In the genomic region with DNA sequence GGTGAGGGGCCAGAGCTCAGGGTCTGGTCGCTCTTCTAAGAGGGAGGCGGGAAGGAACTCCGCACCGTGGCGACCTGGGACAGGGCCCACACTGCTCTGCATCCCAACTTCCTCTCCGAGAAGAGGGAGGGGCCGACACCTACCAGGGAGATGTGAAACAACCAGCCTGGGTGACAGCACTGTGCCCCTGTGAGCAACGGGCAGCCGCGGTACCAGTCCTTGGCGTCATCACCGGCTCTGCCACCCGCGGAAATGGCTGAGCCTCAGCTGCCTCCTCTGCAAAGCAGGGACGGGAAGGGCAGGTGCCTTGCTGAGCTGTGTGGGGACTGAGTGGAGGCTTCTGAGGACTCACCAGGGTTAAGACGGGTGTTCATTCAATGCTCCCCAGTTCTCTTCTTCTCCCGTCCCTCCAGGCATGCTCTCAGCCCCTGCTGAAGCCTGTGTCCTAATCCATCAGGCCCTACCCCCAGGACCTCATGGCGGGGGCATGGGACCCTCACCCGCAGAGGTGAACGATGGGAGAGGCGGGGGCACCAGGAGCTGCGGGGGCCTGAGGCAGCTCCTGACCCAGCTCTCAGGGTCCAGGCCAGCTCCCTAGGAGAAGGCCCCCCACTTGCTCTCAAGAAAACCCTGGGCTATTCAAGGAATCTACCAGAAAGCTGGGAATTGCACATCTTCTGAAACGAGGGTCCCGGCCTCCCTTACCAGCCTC, we compare ENCODE assay signal across 8 cellular contexts. TPM values are rescaled to one million over a fixed set of nuclear protein-coding genes. Genes with fewer than 3 reads are reported as not detected.
DNase-seq lines count a peak whose midpoint lies in the region; ATAC-seq, FAIRE-seq and TF ChIP-seq lines count a peak whose summit lies in the region.

No MANE protein-coding gene starts in this region.

- no peak for FAIRE-seq in pancreas (lab: Jason Lieb, UNC)

- H3K27ac ChIP-seq in esophagus (ENCODE audit: low read depth in 2 of 2, low read length in 1 of 2) (peak overlapping the region; percentile 37 to 42), pancreas (peak overlapping the region; percentile 60 to 74 (median 69))

- DNase-seq in SIG-M5 treated with dmso at 0.1 percent for 504 hours (lab: John Stamatoyannopoulos, UW; ENCODE audit: unreplicated experiment) (peak; percentile 70), pancreas (peak in 4 of 6 donors; percentile 43 to 72 (median 62)), SK-N-DZ (ENCODE audit: low spot score) (no peak), NCI-H1092 treated with DMSO at 0.1 percent for 48 hours (lab: John Stamatoyannopoulos, UW) (no peak)

- no peaks in the 10 kb centered on the region for H3K9me3 ChIP-seq in esophagus (ENCODE audit: control insufficient read depth in 2 of 2, insufficient read depth in 1 of 2, low read depth in 1 of 2, low read length in 1 of 2)
- H3K9me3 ChIP-seq in pancreas: no peaks in the 10 kb centered on the region

- H3K4me1 ChIP-seq in esophagus (ENCODE audit: control insufficient read depth in 2 of 2, insufficient read depth in 2 of 2, low read length in 1 of 2): peaks cover 16 to 42% of the 10 kb centered on the region in 2 donors
- H3K4me1 ChIP-seq in pancreas: peaks cover 43 to 59% (median 50%) of the 10 kb centered on the region in 3 donors

- TF ChIP-seq CTCF in pancreas (IDR thresholded peaks at IDR 0.05): no peak

- H3K36me3 ChIP-seq in esophagus (ENCODE audit: control insufficient read depth in 2 of 2, insufficient read depth in 2 of 2, low read length in 1 of 2): peaks cover 0 to 2% of the 10 kb centered on the region in 2 donors
- no peaks in the 10 kb centered on the region for H3K36me3 ChIP-seq in pancreas

- H3K27me3 ChIP-seq in esophagus (ENCODE audit: control insufficient read depth in 1 of 2, insufficient read depth in 2 of 2, low read length in 2 of 2) (no peaks in the 10 kb centered on the region), pancreas (no peaks in the 10 kb centered on the region)

- WGBS in esophagus, 2 donors: 50 to 54% methylated on average over 24 of the region's 24 CpGs
- WGBS in pancreas, 2 donors: 43 to 47% methylated on average over 23 to 24 of the region's 24 CpGs

- intact Hi-C loops in pancreas (cut with DNase I): no loop called here

- peak; percentile 85 for ATAC-seq in GM18868 (IDR thresholded peaks at IDR 0.05; ENCODE audit: unreplicated experiment)
- ATAC-seq in HG02798 (IDR thresholded peaks at IDR 0.05; ENCODE audit: poor library complexity, unreplicated experiment): peak; percentile 85
- ATAC-seq in pancreas: peak; percentile 25 to 62 (median 43)
- ATAC-seq in HG03565 (IDR thresholded peaks at IDR 0.05; ENCODE audit: unreplicated experiment): no peak

- no peak overlapping the region for H3K4me3 ChIP-seq in esophagus (ENCODE audit: low read depth in 1 of 2, low read length in 2 of 2)
- H3K4me3 ChIP-seq in pancreas: peak overlapping the region in 1 of 4 donors; percentile 12

RNA-seq across cellular contexts. Expression of gene ZNF787, which starts 9.3 kb away (rescaled TPM):
- 10 to 100 TPM; 17.0 to 19.0 TPM for polyA plus RNA-seq in esophagus
- total RNA-seq in pancreas: 10 to 100 TPM; 22.1 to 41.9 (median 25.6) TPM
- 10 to 100 TPM; 13.6 to 31.1 TPM for polyA plus RNA-seq in pancreas
- 11.9 and 15.2 TPM in 2 replicates for polyA plus RNA-seq in SK-N-DZ (2014; cell fraction: cytosol; rRNA removed)
- polyA plus RNA-seq in SK-N-DZ (2014; cell fraction: nucleus; rRNA removed): 10.7 and 19.6 TPM in 2 replicates

RNA-seq across cellular contexts. Expression of gene ZNF444, which starts 29.3 kb away (rescaled TPM):
- 10 to 100 TPM; 12.9 to 16.0 TPM for polyA plus RNA-seq in esophagus
- 10 to 100 TPM; 27.9 to 47.9 (median 32.5) TPM for total RNA-seq in pancreas
- 10 to 100 TPM; 67.5 to 99.0 TPM for polyA plus RNA-seq in pancreas
- polyA plus RNA-seq in SK-N-DZ (2014; cell fraction: cytosol; rRNA removed): 12.2 and 31.6 TPM in 2 replicates
- polyA plus RNA-seq in SK-N-DZ (2014; cell fraction: nucleus; rRNA removed): 63.4 and 87.1 TPM in 2 replicates

Comparison
In these comparisons a context has a peak if more than half of its experiments do, and no peak if none do; other contexts are left out.
1. DNase-seq: peak in SIG-M5 treated with dmso at 0.1 percent for 504 hours (single experiment) and pancreas (4 of 6); none in SK-N-DZ (single experiment) and NCI-H1092 treated with DMSO at 0.1 percent for 48 hours (single experiment).
2. RNA of gene ZNF444, which starts 29.3 kb away (polyA plus RNA-seq): 67.5 to 99.0 TPM in pancreas; 12.9 to 16.0 TPM in esophagus; every median in the first group is over 4 times any median in the second.